Comparison of ENCODE assay signal across 1 cellular context in the genomic region with DNA sequence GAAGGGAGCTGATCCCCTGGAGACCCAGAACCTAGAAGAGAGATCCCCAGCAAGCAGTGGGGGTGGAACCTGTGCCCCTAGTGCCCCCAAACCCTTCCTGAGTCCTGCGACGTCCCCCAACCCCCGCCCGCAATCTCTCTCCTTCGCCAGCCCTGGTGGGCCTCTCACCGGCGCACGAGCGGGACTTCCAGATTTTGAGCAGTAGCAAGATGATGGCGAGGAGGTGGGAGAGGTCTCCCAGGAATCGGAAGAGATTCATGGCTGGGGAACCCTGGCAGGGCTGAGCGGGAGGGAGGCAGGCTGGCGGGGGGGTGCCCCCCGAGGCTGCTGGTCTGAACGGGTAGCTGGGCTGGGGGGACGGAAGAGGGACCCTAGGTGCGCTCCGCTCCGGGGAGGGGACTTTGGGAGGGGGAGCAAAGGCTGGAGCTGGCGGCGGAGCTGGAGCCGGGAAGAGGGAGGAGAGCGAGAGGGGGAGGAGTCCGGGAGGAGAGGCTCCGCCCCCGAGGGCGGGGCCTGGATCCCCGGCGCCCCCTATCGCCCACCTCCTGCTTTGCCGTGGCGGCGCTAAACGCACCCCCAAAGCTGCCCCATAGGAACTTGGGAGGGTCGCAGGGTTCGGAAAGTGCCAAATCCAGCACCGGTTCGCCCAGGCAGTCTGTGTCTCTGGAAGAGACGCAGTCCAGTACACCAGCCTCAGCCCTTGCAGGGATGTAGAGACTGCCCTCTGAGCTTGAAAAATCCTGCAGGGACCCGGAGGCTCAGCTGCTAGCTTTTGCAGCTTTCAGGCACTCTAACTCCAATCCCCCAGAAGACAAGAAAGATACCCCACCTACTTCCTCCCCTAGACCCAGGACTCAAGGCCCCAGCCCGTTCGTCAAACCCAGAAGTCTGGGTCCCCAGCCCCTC.
A peak's percentile ranks its signal among the peaks of the same experiment; 100 is the strongest.
TF ChIP-seq lines count a peak whose summit lies in the region.

Gene KDELR1 (minus strand): TSS at position 452 of the 906 bp plus-strand sequence. CDS start 193 bp downstream, at position 259.

TF ChIP-seq in K562, 482 proteins besides CTCF, POLR2A, EP300 and RAD21 (continued from another document and continues in another):
- TF ChIP-seq POLR2B (IDR thresholded peaks at IDR 0.05; ENCODE audit: low read depth, partially characterized antibody) (peak; percentile 82), GTF2A2 (tag; IDR thresholded peaks at IDR 0.05) (no peak), CXXC5 (CRISPR knock-in tag; IDR thresholded peaks at IDR 0.05) (peak; percentile 45; the same call in 1 of the 2 replicates), TAF1 (IDR thresholded peaks at IDR 0.05; ENCODE audit: control insufficient read depth, extremely low read depth, insufficient read depth, low read length, severe bottlenecking) (peak; percentile 63), SRF (CRISPR knock-in tag; IDR thresholded peaks at IDR 0.05) (0 out of 4 replicates have a peak, but pooled peaks of 1 of the 2 experiments have one; percentile 32), PML (IDR thresholded peaks at IDR 0.05; ENCODE audit: low read length) (peak; percentile 29; the same call in 1 of the 2 replicates), MTA1 (IDR thresholded peaks at IDR 0.05; ENCODE audit: borderline replicate concordance) (no peak), KLF16 (IDR thresholded peaks at IDR 0.05) (0 out of 2 replicates have a peak, but pooled peaks have one; percentile 11), RBM14 (IDR thresholded peaks at IDR 0.05; ENCODE audit: borderline replicate concordance, insufficient read depth, low read depth, low read length) (0 out of 2 replicates have a peak, but pooled peaks have one; percentile 55), DIDO1 (tag; IDR thresholded peaks at IDR 0.05; ENCODE audit: low read depth) (no peak), GABPA (tag; conservative IDR thresholded peaks at IDR 0.05; ENCODE audit: low read depth) (peak; percentile 46), ZNF217 (CRISPR knock-in tag; IDR thresholded peaks at IDR 0.05) (no peak), FOXA3 (CRISPR knock-in tag; conservative IDR thresholded peaks at IDR 0.05 in 1 of 2, IDR thresholded peaks at IDR 0.05 in 1 of 2) (peak in 1 of 2 experiments; percentile 25; a peak in 1 of 4 replicates), ZNF124 (CRISPR knock-in tag; IDR thresholded peaks at IDR 0.05) (no peak), FOXJ3 (CRISPR knock-in tag; IDR thresholded peaks at IDR 0.05) (no peak), PCBP1 (IDR thresholded peaks at IDR 0.05; ENCODE audit: low read depth, low read length, poor library complexity, severe bottlenecking) (no peak), CC2D1A (IDR thresholded peaks at IDR 0.05) (no peak), NONO (IDR thresholded peaks at IDR 0.05; ENCODE audit: low read depth in 2 of 2, low read length in 1 of 2) (no peak), ATF7 (IDR thresholded peaks at IDR 0.05) (peak; percentile 11; the same call in 1 of the 2 replicates), VEZF1 (CRISPR knock-in tag; IDR thresholded peaks at IDR 0.05) (peak; percentile 68), CHCHD3 (CRISPR knock-in tag; IDR thresholded peaks at IDR 0.05) (no peak), ZNF311 (CRISPR knock-in tag; IDR thresholded peaks at IDR 0.05) (no peak), SMAD1 (IDR thresholded peaks at IDR 0.05; ENCODE audit: low read depth, low read length, partially characterized antibody) (peak; percentile 57), RAD51 (IDR thresholded peaks at IDR 0.05; ENCODE audit: borderline replicate concordance, low read depth) (no peak), TRIM24 (IDR thresholded peaks at IDR 0.05) (peak in 1 of 2 experiments; percentile 26; a peak in 1 of 4 replicates), NCOA1 (IDR thresholded peaks at IDR 0.05; ENCODE audit: low read depth) (0 out of 2 replicates have a peak, but pooled peaks have one; percentile 7), ZBTB7A (IDR thresholded peaks at IDR 0.05; ENCODE audit: borderline replicate concordance, control insufficient read depth, low read depth, low read length) (peak; percentile 92), TCF7 (IDR thresholded peaks at IDR 0.05; ENCODE audit: borderline replicate concordance) (no peak), RBFOX2 (IDR thresholded peaks at IDR 0.05; ENCODE audit: low read depth, low read length) (peak; percentile 79), MAZ (CRISPR knock-in tag; conservative IDR thresholded peaks at IDR 0.05 in 1 of 2, IDR thresholded peaks at IDR 0.05 in 1 of 2) (peak in 1 of 2 experiments; percentile 86), HNRNPLL (IDR thresholded peaks at IDR 0.05; ENCODE audit: low read depth, low read length, poor library complexity, severe bottlenecking) (peak; percentile 4), ZC3H11A (IDR thresholded peaks at IDR 0.05; ENCODE audit: low read depth, low read length) (0 out of 2 replicates have a peak, but pooled peaks have one; percentile 4), NR2C1 (IDR thresholded peaks at IDR 0.05) (0 out of 2 replicates have a peak, but pooled peaks have one; percentile 10), NR2C1 (tag; IDR thresholded peaks at IDR 0.05) (no peak), CREM (IDR thresholded peaks at IDR 0.05; ENCODE audit: low read depth) (0 out of 2 replicates have a peak, but pooled peaks have one; percentile 37), HIVEP1 (CRISPR knock-in tag; IDR thresholded peaks at IDR 0.05) (no peak), RBM17 (IDR thresholded peaks at IDR 0.05; ENCODE audit: borderline replicate concordance, low read depth, low read length) (no peak), TBP (optimal IDR thresholded peaks at IDR 0.05; ENCODE audit: low read depth, low read length) (peak; percentile 63), JUND (IDR thresholded peaks at IDR 0.05; ENCODE audit: borderline replicate concordance, low read depth, low read length) (peak; percentile 51; the same call in 1 of the 2 replicates), JUND (tag; IDR thresholded peaks at IDR 0.05; ENCODE audit: borderline replicate concordance, low read depth, low read length) (no peak; the same call in 2 of the 3 replicates), NR4A1 (CRISPR knock-in tag; IDR thresholded peaks at IDR 0.05) (no peak), NR4A1 (tag; IDR thresholded peaks at IDR 0.05) (no peak), HNRNPK (IDR thresholded peaks at IDR 0.05; ENCODE audit: low read depth, low read length, poor library complexity, severe bottlenecking) (no peak)
- TF ChIP-seq, protein P1, sequence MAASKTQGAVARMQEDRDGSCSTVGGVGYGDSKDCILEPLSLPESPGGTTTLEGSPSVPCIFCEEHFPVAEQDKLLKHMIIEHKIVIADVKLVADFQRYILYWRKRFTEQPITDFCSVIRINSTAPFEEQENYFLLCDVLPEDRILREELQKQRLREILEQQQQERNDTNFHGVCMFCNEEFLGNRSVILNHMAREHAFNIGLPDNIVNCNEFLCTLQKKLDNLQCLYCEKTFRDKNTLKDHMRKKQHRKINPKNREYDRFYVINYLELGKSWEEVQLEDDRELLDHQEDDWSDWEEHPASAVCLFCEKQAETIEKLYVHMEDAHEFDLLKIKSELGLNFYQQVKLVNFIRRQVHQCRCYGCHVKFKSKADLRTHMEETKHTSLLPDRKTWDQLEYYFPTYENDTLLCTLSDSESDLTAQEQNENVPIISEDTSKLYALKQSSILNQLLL (CRISPR knock-in tag; IDR thresholded peaks at IDR 0.05; ENCODE audit: borderline replicate concordance): no peak
- TF ChIP-seq, protein P2, sequence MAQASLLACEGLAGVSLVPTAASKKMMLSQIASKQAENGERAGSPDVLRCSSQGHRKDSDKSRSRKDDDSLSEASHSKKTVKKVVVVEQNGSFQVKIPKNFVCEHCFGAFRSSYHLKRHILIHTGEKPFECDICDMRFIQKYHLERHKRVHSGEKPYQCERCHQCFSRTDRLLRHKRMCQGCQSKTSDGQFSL (CRISPR knock-in tag; IDR thresholded peaks at IDR 0.05): peak; percentile 94
- TF ChIP-seq, protein P2 (tag; IDR thresholded peaks at IDR 0.05): 0 out of 4 replicates have a peak, but pooled peaks of 1 of the 2 experiments have one; percentile 76
- TF ChIP-seq, protein P3, sequence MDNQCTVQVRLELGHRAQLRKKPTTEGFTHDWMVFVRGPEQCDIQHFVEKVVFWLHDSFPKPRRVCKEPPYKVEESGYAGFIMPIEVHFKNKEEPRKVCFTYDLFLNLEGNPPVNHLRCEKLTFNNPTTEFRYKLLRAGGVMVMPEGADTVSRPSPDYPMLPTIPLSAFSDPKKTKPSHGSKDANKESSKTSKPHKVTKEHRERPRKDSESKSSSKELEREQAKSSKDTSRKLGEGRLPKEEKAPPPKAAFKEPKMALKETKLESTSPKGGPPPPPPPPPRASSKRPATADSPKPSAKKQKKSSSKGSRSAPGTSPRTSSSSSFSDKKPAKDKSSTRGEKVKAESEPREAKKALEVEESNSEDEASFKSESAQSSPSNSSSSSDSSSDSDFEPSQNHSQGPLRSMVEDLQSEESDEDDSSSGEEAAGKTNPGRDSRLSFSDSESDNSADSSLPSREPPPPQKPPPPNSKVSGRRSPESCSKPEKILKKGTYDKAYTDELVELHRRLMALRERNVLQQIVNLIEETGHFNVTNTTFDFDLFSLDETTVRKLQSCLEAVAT (IDR thresholded peaks at IDR 0.05): peak in 1 of 2 experiments; percentile 76; a peak in 2 of 4 replicates
- TF ChIP-seq, protein P4, sequence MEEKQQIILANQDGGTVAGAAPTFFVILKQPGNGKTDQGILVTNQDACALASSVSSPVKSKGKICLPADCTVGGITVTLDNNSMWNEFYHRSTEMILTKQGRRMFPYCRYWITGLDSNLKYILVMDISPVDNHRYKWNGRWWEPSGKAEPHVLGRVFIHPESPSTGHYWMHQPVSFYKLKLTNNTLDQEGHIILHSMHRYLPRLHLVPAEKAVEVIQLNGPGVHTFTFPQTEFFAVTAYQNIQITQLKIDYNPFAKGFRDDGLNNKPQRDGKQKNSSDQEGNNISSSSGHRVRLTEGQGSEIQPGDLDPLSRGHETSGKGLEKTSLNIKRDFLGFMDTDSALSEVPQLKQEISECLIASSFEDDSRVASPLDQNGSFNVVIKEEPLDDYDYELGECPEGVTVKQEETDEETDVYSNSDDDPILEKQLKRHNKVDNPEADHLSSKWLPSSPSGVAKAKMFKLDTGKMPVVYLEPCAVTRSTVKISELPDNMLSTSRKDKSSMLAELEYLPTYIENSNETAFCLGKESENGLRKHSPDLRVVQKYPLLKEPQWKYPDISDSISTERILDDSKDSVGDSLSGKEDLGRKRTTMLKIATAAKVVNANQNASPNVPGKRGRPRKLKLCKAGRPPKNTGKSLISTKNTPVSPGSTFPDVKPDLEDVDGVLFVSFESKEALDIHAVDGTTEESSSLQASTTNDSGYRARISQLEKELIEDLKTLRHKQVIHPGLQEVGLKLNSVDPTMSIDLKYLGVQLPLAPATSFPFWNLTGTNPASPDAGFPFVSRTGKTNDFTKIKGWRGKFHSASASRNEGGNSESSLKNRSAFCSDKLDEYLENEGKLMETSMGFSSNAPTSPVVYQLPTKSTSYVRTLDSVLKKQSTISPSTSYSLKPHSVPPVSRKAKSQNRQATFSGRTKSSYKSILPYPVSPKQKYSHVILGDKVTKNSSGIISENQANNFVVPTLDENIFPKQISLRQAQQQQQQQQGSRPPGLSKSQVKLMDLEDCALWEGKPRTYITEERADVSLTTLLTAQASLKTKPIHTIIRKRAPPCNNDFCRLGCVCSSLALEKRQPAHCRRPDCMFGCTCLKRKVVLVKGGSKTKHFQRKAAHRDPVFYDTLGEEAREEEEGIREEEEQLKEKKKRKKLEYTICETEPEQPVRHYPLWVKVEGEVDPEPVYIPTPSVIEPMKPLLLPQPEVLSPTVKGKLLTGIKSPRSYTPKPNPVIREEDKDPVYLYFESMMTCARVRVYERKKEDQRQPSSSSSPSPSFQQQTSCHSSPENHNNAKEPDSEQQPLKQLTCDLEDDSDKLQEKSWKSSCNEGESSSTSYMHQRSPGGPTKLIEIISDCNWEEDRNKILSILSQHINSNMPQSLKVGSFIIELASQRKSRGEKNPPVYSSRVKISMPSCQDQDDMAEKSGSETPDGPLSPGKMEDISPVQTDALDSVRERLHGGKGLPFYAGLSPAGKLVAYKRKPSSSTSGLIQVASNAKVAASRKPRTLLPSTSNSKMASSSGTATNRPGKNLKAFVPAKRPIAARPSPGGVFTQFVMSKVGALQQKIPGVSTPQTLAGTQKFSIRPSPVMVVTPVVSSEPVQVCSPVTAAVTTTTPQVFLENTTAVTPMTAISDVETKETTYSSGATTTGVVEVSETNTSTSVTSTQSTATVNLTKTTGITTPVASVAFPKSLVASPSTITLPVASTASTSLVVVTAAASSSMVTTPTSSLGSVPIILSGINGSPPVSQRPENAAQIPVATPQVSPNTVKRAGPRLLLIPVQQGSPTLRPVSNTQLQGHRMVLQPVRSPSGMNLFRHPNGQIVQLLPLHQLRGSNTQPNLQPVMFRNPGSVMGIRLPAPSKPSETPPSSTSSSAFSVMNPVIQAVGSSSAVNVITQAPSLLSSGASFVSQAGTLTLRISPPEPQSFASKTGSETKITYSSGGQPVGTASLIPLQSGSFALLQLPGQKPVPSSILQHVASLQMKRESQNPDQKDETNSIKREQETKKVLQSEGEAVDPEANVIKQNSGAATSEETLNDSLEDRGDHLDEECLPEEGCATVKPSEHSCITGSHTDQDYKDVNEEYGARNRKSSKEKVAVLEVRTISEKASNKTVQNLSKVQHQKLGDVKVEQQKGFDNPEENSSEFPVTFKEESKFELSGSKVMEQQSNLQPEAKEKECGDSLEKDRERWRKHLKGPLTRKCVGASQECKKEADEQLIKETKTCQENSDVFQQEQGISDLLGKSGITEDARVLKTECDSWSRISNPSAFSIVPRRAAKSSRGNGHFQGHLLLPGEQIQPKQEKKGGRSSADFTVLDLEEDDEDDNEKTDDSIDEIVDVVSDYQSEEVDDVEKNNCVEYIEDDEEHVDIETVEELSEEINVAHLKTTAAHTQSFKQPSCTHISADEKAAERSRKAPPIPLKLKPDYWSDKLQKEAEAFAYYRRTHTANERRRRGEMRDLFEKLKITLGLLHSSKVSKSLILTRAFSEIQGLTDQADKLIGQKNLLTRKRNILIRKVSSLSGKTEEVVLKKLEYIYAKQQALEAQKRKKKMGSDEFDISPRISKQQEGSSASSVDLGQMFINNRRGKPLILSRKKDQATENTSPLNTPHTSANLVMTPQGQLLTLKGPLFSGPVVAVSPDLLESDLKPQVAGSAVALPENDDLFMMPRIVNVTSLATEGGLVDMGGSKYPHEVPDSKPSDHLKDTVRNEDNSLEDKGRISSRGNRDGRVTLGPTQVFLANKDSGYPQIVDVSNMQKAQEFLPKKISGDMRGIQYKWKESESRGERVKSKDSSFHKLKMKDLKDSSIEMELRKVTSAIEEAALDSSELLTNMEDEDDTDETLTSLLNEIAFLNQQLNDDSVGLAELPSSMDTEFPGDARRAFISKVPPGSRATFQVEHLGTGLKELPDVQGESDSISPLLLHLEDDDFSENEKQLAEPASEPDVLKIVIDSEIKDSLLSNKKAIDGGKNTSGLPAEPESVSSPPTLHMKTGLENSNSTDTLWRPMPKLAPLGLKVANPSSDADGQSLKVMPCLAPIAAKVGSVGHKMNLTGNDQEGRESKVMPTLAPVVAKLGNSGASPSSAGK (IDR thresholded peaks at IDR 0.05): no peak
